ENCODE assay signal across 17 cellular contexts in the genomic region with DNA sequence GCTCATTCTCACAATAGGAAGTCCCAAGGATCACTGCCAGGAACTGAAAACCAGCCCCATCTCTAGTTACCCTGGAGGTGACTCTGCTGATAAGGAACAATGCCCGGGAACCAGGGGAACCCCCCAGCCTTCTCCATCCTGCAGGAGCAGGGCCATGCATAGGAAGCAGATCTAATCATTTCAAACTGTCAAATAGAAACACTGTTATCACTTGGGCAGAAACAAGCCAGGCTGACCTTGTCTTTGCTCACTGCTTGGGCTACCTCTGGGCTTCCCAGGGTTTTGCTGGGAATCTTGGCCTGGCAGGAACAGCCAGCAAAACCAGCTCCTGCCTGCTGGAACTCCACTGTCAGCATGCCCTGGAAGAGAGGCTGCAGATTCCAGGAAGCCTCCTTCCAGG.
A peak's percentile ranks its signal among the peaks of the same experiment; 100 is the strongest.
DNase-seq lines count a peak whose midpoint lies in the region; ATAC-seq and TF ChIP-seq lines count a peak whose summit lies in the region.
"Had no signal": no experiment of that assay in that cellular context is flagged by ENCODE, and none has a peak within 500 bp of the region (broad histone marks: within the 10 kb centered on the region; RNA-seq: fewer than 3 reads in every experiment).

No MANE protein-coding gene starts in this region.

- peaks cover 0 to 18% of the 10 kb centered on the region in 2 donors for H3K36me3 ChIP-seq in gastroesophageal sphincter
- peaks cover 5% of the 10 kb centered on the region for H3K36me3 ChIP-seq in CD8-positive, alpha-beta memory T cell (ENCODE audit: insufficient read depth, low read length)

- WGBS in gastroesophageal sphincter (ENCODE audit: low coverage in 1 of 2), 2 donors: 0 to 20% methylated on average over 1 of the region's 1 CpG

- H3K4me1 Mint-ChIP-seq in activated T-cell treated with anti-CD3 and anti-CD28 coated beads, Interleukin-2, amount 50 U/mL, for 72 hours (ENCODE audit: low read depth): peaks cover 37% of the 10 kb centered on the region
- H3K4me1 Mint-ChIP-seq in T-helper 17 cell: peaks cover 17% of the 10 kb centered on the region
- peaks cover 32 to 34% of the 10 kb centered on the region in 2 donors for H3K4me1 Mint-ChIP-seq in stimulated activated naive B cell treated with anti-CD40 and anti-IgM and Interleukin-4, amounts not matched to agents 10 μg/mL and 1 μg/mL and 100 μg/mL, for 72 hours
- peaks cover 7 to 16% (median 15%) of the 10 kb centered on the region in 3 donors for H3K4me1 Mint-ChIP-seq in CD8-positive, alpha-beta memory T cell

- H3K9me3 ChIP-seq in T-helper 17 cell (ENCODE audit: control insufficient read depth, low read length, poor library complexity, severe bottlenecking): no peaks in the 10 kb centered on the region
- no peaks in the 10 kb centered on the region for H3K9me3 ChIP-seq in gastroesophageal sphincter
- H3K9me3 ChIP-seq in CD8-positive, alpha-beta memory T cell (ENCODE audit: low read length): no peaks in the 10 kb centered on the region
- H3K9me3 ChIP-seq: A549, body of pancreas, left ventricle myocardium inferior had no signal

- H3K27me3 ChIP-seq in gastroesophageal sphincter: no peaks in the 10 kb centered on the region
- H3K27me3 ChIP-seq in CD8-positive, alpha-beta memory T cell (ENCODE audit: insufficient read depth, low read length, poor library complexity, severe bottlenecking): no peaks in the 10 kb centered on the region
- H3K27me3 ChIP-seq: body of pancreas had no signal

- no peak for ATAC-seq in activated T-cell treated with anti-CD3 and anti-CD28 coated beads, Interleukin-2, amount 50 U/mL, for 72 hours (replicated peaks in 1 of 2)
- ATAC-seq in T-helper 17 cell (no peak), gastroesophageal sphincter (no peak), GM19397 (IDR thresholded peaks at IDR 0.05; ENCODE audit: unreplicated experiment) (no peak)
- ATAC-seq in stimulated activated naive B cell treated with anti-CD40 and anti-IgM and Interleukin-4, amounts not matched to agents 10 μg/mL and 1 μg/mL and 100 μg/mL, for 72 hours (replicated peaks): no peak
- ATAC-seq: body of pancreas had no signal

- no peaks in the 10 kb centered on the region for H3K27me3 Mint-ChIP-seq in activated T-cell treated with anti-CD3 and anti-CD28 coated beads, Interleukin-2, amount 50 U/mL, for 72 hours (ENCODE audit: low read depth)
- H3K27me3 Mint-ChIP-seq in T-helper 17 cell: no peaks in the 10 kb centered on the region
- no peaks in the 10 kb centered on the region for H3K27me3 Mint-ChIP-seq in stimulated activated naive B cell treated with anti-CD40 and anti-IgM and Interleukin-4, amounts not matched to agents 10 μg/mL and 1 μg/mL and 100 μg/mL, for 72 hours
- H3K27me3 Mint-ChIP-seq in CD8-positive, alpha-beta memory T cell: peaks cover 0 to 2% of the 10 kb centered on the region in 2 donors

- no peak for TF ChIP-seq POLR2A in gastroesophageal sphincter (IDR thresholded peaks at IDR 0.05)

- peak overlapping the region in 3 of 4 donors; percentile 52 to 93 (median 72) for H3K27ac ChIP-seq in gastroesophageal sphincter
- no peak overlapping the region for H3K27ac ChIP-seq in CD8-positive, alpha-beta memory T cell (ENCODE audit: low read depth, low read length)
- H3K27ac ChIP-seq: body of pancreas, left ventricle myocardium inferior, SK-N-MC had no signal

- no peak for DNase-seq in activated T-cell treated with anti-CD3 and anti-CD28 coated beads, Interleukin-2, amount 50 U/mL, for 72 hours
- DNase-seq in activated T-cell treated with anti-CD3 and anti-CD28 coated beads, Interleukin-2, amount 50 U/mL, for 48 hours: no peak
- no peak for DNase-seq in T-helper 17 cell
- no peak for DNase-seq in stimulated activated naive B cell treated with anti-CD40 and anti-IgM and Interleukin-4, amounts not matched to agents 10 μg/mL and 1 μg/mL and 100 μg/mL, for 72 hours
- no peak for DNase-seq in CD8-positive, alpha-beta memory T cell
- DNase-seq in NOMO-1 (lab: John Stamatoyannopoulos, UW; ENCODE audit: unreplicated experiment in 2 of 2): no peak
- DNase-seq: H7, left ventricle myocardium inferior, NCI-H2029 treated with DMSO at 0.1 percent for 48 hours, small intestine, substantia nigra had no signal

- H3K27ac Mint-ChIP-seq in activated T-cell treated with anti-CD3 and anti-CD28 coated beads, Interleukin-2, amount 50 U/mL, for 72 hours: peak overlapping the region; percentile 4
- H3K27ac Mint-ChIP-seq in T-helper 17 cell: peak overlapping the region; percentile 54
- H3K27ac Mint-ChIP-seq in stimulated activated naive B cell treated with anti-CD40 and anti-IgM and Interleukin-4, amounts not matched to agents 10 μg/mL and 1 μg/mL and 100 μg/mL, for 72 hours: peak overlapping the region; percentile 62
- peak overlapping the region in 2 of 8 donors; percentile 29 to 81 for H3K27ac Mint-ChIP-seq in CD8-positive, alpha-beta memory T cell

- CTCF ChIA-PET in CD8-positive, alpha-beta memory T cell (lab: Charles Lee): interaction anchor here (1.4 to 8.8 kb wide), 4 partner anchors 11 to 172 kb away, joined by 4 to 60 read pairs (median 13); no protein-coding TSS in a partner anchor

- POLR2A ChIA-PET in CD8-positive, alpha-beta memory T cell (lab: Charles Lee): interaction anchor here (0.7 kb wide), 1 partner anchor 33 kb away, joined by 3 read pairs; no protein-coding TSS in a partner anchor

- TF ChIP-seq CTCF in gastroesophageal sphincter (IDR thresholded peaks at IDR 0.05): no peak

- peaks cover 0 to 89% (median 17%) of the 10 kb centered on the region in 3 donors for H3K4me1 ChIP-seq in gastroesophageal sphincter
- peaks cover 2% of the 10 kb centered on the region for H3K4me1 ChIP-seq in CD8-positive, alpha-beta memory T cell (ENCODE audit: insufficient read depth, low read length)

- no peak overlapping the region for H3K4me3 Mint-ChIP-seq in activated T-cell treated with anti-CD3 and anti-CD28 coated beads, Interleukin-2, amount 50 U/mL, for 72 hours
- no peak overlapping the region for H3K4me3 Mint-ChIP-seq in T-helper 17 cell
- H3K4me3 Mint-ChIP-seq in stimulated activated naive B cell treated with anti-CD40 and anti-IgM and Interleukin-4, amounts not matched to agents 10 μg/mL and 1 μg/mL and 100 μg/mL, for 72 hours: no peak overlapping the region
- H3K4me3 Mint-ChIP-seq in CD8-positive, alpha-beta memory T cell: no peak overlapping the region
- H3K4me3 Mint-ChIP-seq: neural crest cell had no signal

- no peaks in the 10 kb centered on the region for H3K9me3 Mint-ChIP-seq in activated T-cell treated with anti-CD3 and anti-CD28 coated beads, Interleukin-2, amount 50 U/mL, for 72 hours
- no peaks in the 10 kb centered on the region for H3K9me3 Mint-ChIP-seq in stimulated activated naive B cell treated with anti-CD40 and anti-IgM and Interleukin-4, amounts not matched to agents 10 μg/mL and 1 μg/mL and 100 μg/mL, for 72 hours
- no peaks in the 10 kb centered on the region for H3K9me3 Mint-ChIP-seq in CD8-positive, alpha-beta memory T cell
- H3K9me3 Mint-ChIP-seq: neural crest cell had no signal

- H3K36me3 Mint-ChIP-seq in activated T-cell treated with anti-CD3 and anti-CD28 coated beads, Interleukin-2, amount 50 U/mL, for 72 hours (ENCODE audit: insufficient read depth in 2 of 2): peaks cover 2 to 5% of the 10 kb centered on the region in 2 donors
- no peaks in the 10 kb centered on the region for H3K36me3 Mint-ChIP-seq in T-helper 17 cell (ENCODE audit: low read depth)
- peaks cover 31 to 43% of the 10 kb centered on the region in 2 donors for H3K36me3 Mint-ChIP-seq in stimulated activated naive B cell treated with anti-CD40 and anti-IgM and Interleukin-4, amounts not matched to agents 10 μg/mL and 1 μg/mL and 100 μg/mL, for 72 hours
- H3K36me3 Mint-ChIP-seq in CD8-positive, alpha-beta memory T cell: peaks cover 0 to 60% (median 0%) of the 10 kb centered on the region in 3 donors

- no peak overlapping the region for H3K4me3 ChIP-seq in gastroesophageal sphincter
- H3K4me3 ChIP-seq in CD8-positive, alpha-beta memory T cell (ENCODE audit: low read length): no peak overlapping the region
- H3K4me3 ChIP-seq: A549, body of pancreas, left ventricle myocardium inferior, SK-N-MC had no signal

- TF ChIP-seq EP300 in gastroesophageal sphincter (IDR thresholded peaks at IDR 0.05): no peak
